10 cellular contexts compared by ENCODE assay signal in the genomic region with DNA sequence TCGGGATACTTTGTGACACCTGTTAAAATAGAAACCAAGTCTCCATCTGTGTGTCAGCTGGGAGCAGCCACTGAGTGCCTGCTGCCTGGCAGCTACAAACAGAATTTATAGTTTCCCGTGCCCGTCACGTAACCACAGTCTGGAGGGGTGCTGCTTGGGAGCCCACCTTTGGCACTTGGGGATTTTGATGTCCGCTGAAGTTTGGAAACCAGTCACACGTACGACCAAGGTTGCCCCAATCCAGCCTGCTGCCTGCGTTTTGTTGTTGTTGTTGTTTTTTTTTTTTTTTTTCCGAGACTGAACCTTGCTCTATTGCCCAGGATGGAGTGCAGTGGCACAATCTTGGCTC. TPM values are rescaled to one million over a fixed set of nuclear protein-coding genes. Genes with fewer than 3 reads are reported as not detected.
DNase-seq lines count a peak whose midpoint lies in the region; ATAC-seq, FAIRE-seq and TF ChIP-seq lines count a peak whose summit lies in the region.
"Had no signal": no experiment of that assay in that cellular context is flagged by ENCODE, and none has a peak within 500 bp of the region (broad histone marks: within the 10 kb centered on the region; RNA-seq: fewer than 3 reads in every experiment).

No MANE protein-coding gene starts in this region.

- peak overlapping the region; percentile 100 for H3K4me2 ChIP-seq in astrocyte (ENCODE audit: low read length)

- peak overlapping the region; percentile 9 for H3K27ac Mint-ChIP-seq in astrocyte (ENCODE audit: unreplicated experiment)

- TF ChIP-seq POLR2A in heart left ventricle (IDR thresholded peaks at IDR 0.05) (no peak), transverse colon (IDR thresholded peaks at IDR 0.05) (no peak), uterus (IDR thresholded peaks at IDR 0.05) (no peak)

- H3K4me3 Mint-ChIP-seq in astrocyte (ENCODE audit: unreplicated experiment): peak overlapping the region; percentile 96

- TF ChIP-seq EP300 in transverse colon (IDR thresholded peaks at IDR 0.05; ENCODE audit: low read depth): no peak

- H3K36me3 ChIP-seq in heart left ventricle: peaks cover 0 to 46% (median 37%) of the 10 kb centered on the region in 9 donors
- peaks cover 26% of the 10 kb centered on the region for H3K36me3 ChIP-seq in astrocyte (ENCODE audit: insufficient read depth, low read length)
- H3K36me3 ChIP-seq in lower lobe of right lung: peaks cover 40% of the 10 kb centered on the region
- peaks cover 0 to 27% (median 8%) of the 10 kb centered on the region in 4 donors for H3K36me3 ChIP-seq in transverse colon
- no peaks in the 10 kb centered on the region for H3K36me3 ChIP-seq in uterus

- no peaks in the 10 kb centered on the region for H3K27me3 Mint-ChIP-seq in astrocyte (ENCODE audit: low read depth, unreplicated experiment)

- WGBS in heart left ventricle, 4 donors: 45 to 56% (median 51%) methylated on average over 9 of the region's 9 CpGs
- WGBS in transverse colon (ENCODE audit: low coverage in 1 of 2), 2 donors: 22 to 23% methylated on average over 8 to 9 of the region's 9 CpGs

- ATAC-seq in heart left ventricle (no peak), left cardiac atrium (no peak), lower lobe of right lung (no peak)

- peaks cover 46% of the 10 kb centered on the region for H4K20me1 ChIP-seq in astrocyte (ENCODE audit: insufficient read depth, low read length)

- H2AFZ ChIP-seq in astrocyte (ENCODE audit: low read depth, low read length): no peak overlapping the region

- H3K36me3 Mint-ChIP-seq in astrocyte (ENCODE audit: low read depth, unreplicated experiment): no peaks in the 10 kb centered on the region

- H3K4me3 ChIP-seq in heart left ventricle (peak overlapping the region in 9 of 12 donors; percentile 82 to 100 (median 94)), astrocyte (ENCODE audit: insufficient read depth, low read depth, low read length) (peak overlapping the region; percentile 96), lower lobe of right lung (peak overlapping the region; percentile 80), transverse colon (peak overlapping the region in 3 of 4 donors; percentile 94 to 100 (median 100)), uterus (peak overlapping the region in 1 of 2 donors; percentile 89)

- H3K9ac ChIP-seq in astrocyte (ENCODE audit: low read length): peak overlapping the region; percentile 99

- intact Hi-C loops in heart left ventricle (cut with DNase I) (no loop called here), left cardiac atrium (cut with DNase I) (no loop called here), lower lobe of right lung (cut with DNase I) (no loop called here), transverse colon (cut with DNase I; ENCODE audit: low total_unique reads) (no loop called here), uterus (cut with DNase I; ENCODE audit: low total_unique reads) (no loop called here)

- peak overlapping the region in 7 of 12 donors; percentile 90 to 100 (median 99) for H3K27ac ChIP-seq in heart left ventricle
- H3K27ac ChIP-seq in astrocyte (ENCODE audit: low read depth, low read length): no peak overlapping the region
- peak overlapping the region; percentile 97 for H3K27ac ChIP-seq in lower lobe of right lung
- H3K27ac ChIP-seq in transverse colon: peak overlapping the region; percentile 93 to 99 (median 98)
- no peak overlapping the region for H3K27ac ChIP-seq in uterus

- H3K27me3 ChIP-seq in heart left ventricle (no peaks in the 10 kb centered on the region), astrocyte (ENCODE audit: insufficient read depth, low read length) (no peaks in the 10 kb centered on the region), lower lobe of right lung (ENCODE audit: low read depth) (no peaks in the 10 kb centered on the region), transverse colon (no peaks in the 10 kb centered on the region), uterus (no peaks in the 10 kb centered on the region)

- no peak for TF ChIP-seq CTCF in heart left ventricle (IDR thresholded peaks at IDR 0.05)
- TF ChIP-seq CTCF in astrocyte (IDR thresholded peaks at IDR 0.05; ENCODE audit: insufficient read depth, low read depth, low read length): no peak
- no peak for TF ChIP-seq CTCF in lower lobe of right lung (IDR thresholded peaks at IDR 0.05)
- TF ChIP-seq CTCF in transverse colon (IDR thresholded peaks at IDR 0.05): no peak
- no peak for TF ChIP-seq CTCF in uterus (IDR thresholded peaks at IDR 0.05)

- H3K4me1 ChIP-seq in heart left ventricle (peaks cover 0 to 22% (median 10%) of the 10 kb centered on the region in 12 donors), astrocyte (ENCODE audit: insufficient read depth, low read length) (peaks cover 8% of the 10 kb centered on the region), lower lobe of right lung (peaks cover 18% of the 10 kb centered on the region), transverse colon (peaks cover 6 to 20% (median 17%) of the 10 kb centered on the region in 4 donors), uterus (peaks cover 0 to 9% of the 10 kb centered on the region in 2 donors)

- in situ Hi-C loops in transverse colon (cut with MboI; ENCODE audit: low pct_ligation_motif_present in 1 of 4, low pct_unique_long_range_greater_than_20kb in 1 of 4, low sequenced_read_pairs in 3 of 4): no loop called here
- in situ Hi-C loops in ACHN (cut with HindIII; ENCODE audit: low pct_ligation_motif_present, low pct_unique_long_range_greater_than_20kb, low sequenced_read_pairs): no loop called here

- no peaks in the 10 kb centered on the region for H3K4me1 Mint-ChIP-seq in astrocyte (ENCODE audit: low read depth, unreplicated experiment)

- H3K9me3 Mint-ChIP-seq in astrocyte (ENCODE audit: unreplicated experiment): no peaks in the 10 kb centered on the region

- FAIRE-seq in astrocyte (lab: Jason Lieb, UNC): no peak
- FAIRE-seq: islet of Langerhans had no signal

- H3K9me3 ChIP-seq in heart left ventricle (no peaks in the 10 kb centered on the region), astrocyte (ENCODE audit: insufficient read depth, low read depth, low read length) (no peaks in the 10 kb centered on the region), lower lobe of right lung (no peaks in the 10 kb centered on the region), transverse colon (no peaks in the 10 kb centered on the region), uterus (no peaks in the 10 kb centered on the region)

- H3K79me2 ChIP-seq in astrocyte (ENCODE audit: insufficient read depth, low read length): peaks cover 61% of the 10 kb centered on the region

- DNase-seq in heart left ventricle (no peak), left cardiac atrium (no peak), astrocyte (ENCODE audit: low read depth) (no peak), lower lobe of right lung (no peak), transverse colon (no peak), ACHN (no peak), uterus (no peak)
- DNase-seq in stimulated activated naive CD4-positive, alpha-beta T cell treated with Interleukin-2 at 50 U/mL for 16 hours (lab: John Stamatoyannopoulos, UW): no peak
- DNase-seq: T1000 had no signal

RNA-seq across cellular contexts. Expression of a gene that starts 1.6 kb away (rescaled TPM):
- total RNA-seq in heart left ventricle (10 to 100 TPM; 13.0 to 29.6 (median 21.7) TPM), left cardiac atrium (10 to 100 TPM; 22.9 to 23.1 TPM), astrocyte (33.4 and 33.5 TPM in 2 replicates), lower lobe of right lung (38.5 TPM), transverse colon (10 to 100 TPM; 27.3 to 73.3 (median 38.0) TPM), uterus (10 to 100 TPM; 19.7 to 62.3 (median 31.1) TPM)
- polyA plus RNA-seq in heart left ventricle: 10 to 100 TPM in 1 of 2 donors, 1 to 10 TPM in 1; 9.2 to 10.1 TPM

RNA-seq across cellular contexts. Expression of a gene that starts 10.1 kb away (rescaled TPM):
- total RNA-seq in heart left ventricle (under 1 TPM in 3 of 9 donors, not detected in 6; 0.13 to 0.77 (median 0.27) TPM), left cardiac atrium (under 1 TPM in 1 of 2 donors, not detected in 1; 0.27 TPM), astrocyte (8.9 and 12.4 TPM in 2 replicates), lower lobe of right lung (2.9 TPM), transverse colon (1 to 10 TPM in 2 of 4 donors, under 1 TPM in 1, not detected in 1; 0.14 to 1.5 (median 1.1) TPM), uterus (1 to 10 TPM in 2 of 4 donors, not detected in 2; 3.5 to 3.9 TPM)
- under 1 TPM in 1 of 2 donors, not detected in 1; 0.11 TPM for polyA plus RNA-seq in heart left ventricle

Comparison
In these comparisons a context has a peak if more than half of its experiments do, and no peak if none do; other contexts are left out.
1. H3K27ac ChIP-seq: peak in heart left ventricle (7 of 12), lower lobe of right lung (single experiment) and transverse colon (4 of 4); none in astrocyte (single experiment) and uterus (0 of 2).